ENCODE assay signal across 21 cellular contexts in genomic region chr17:42804918-42805367, GRCh38. TPM values are rescaled to one million over a fixed set of nuclear protein-coding genes. Genes with fewer than 3 reads are reported as not detected.
A peak's percentile ranks its signal among the peaks of the same experiment; 100 is the strongest.
DNase-seq lines count a peak whose midpoint lies in the region; ATAC-seq, FAIRE-seq and TF ChIP-seq lines count a peak whose summit lies in the region.
"Had no signal": no experiment of that assay in that cellular context is flagged by ENCODE, and none has a peak within 500 bp of the region (broad histone marks: within the 10 kb centered on the region; RNA-seq: fewer than 3 reads in every experiment).

No MANE protein-coding gene starts in this region.

- TF ChIP-seq CTCF in LNCaP clone FGC (IDR thresholded peaks at IDR 0.05; ENCODE audit: control insufficient read depth, extremely low read depth, insufficient read depth) (no peak), tibial artery (IDR thresholded peaks at IDR 0.05) (no peak)

- H3K9me3 ChIP-seq in small intestine (ENCODE audit: control insufficient read depth, low read depth) (no peaks in the 10 kb centered on the region), tibial artery (no peaks in the 10 kb centered on the region)
- H3K9me3 ChIP-seq: sigmoid colon, SJSA1, uterus had no signal

- H3K4me1 ChIP-seq in small intestine (ENCODE audit: control insufficient read depth in 2 of 2, insufficient read depth in 1 of 2, low read depth in 1 of 2, low read length in 1 of 2) (peaks cover 2 to 4% of the 10 kb centered on the region in 2 donors), tibial artery (no peaks in the 10 kb centered on the region)
- H3K4me1 ChIP-seq: SJSA1, uterus had no signal

- ATAC-seq in left colon (peak; percentile 54), GM18870 (IDR thresholded peaks at IDR 0.05; ENCODE audit: unreplicated experiment) (no peak)
- ATAC-seq: HCT116, left cardiac atrium had no signal

- no peak overlapping the region for H3K4me3 ChIP-seq in LNCaP clone FGC (ENCODE audit: low read depth, low read length)
- no peak overlapping the region for H3K4me3 ChIP-seq in small intestine (ENCODE audit: low read depth in 1 of 2, low read length in 2 of 2)
- no peak overlapping the region for H3K4me3 ChIP-seq in tibial artery
- H3K4me3 ChIP-seq: sigmoid colon, SJSA1, uterus had no signal

- H3K36me3 ChIP-seq in small intestine (ENCODE audit: control insufficient read depth in 2 of 2, insufficient read depth in 2 of 2, low read length in 2 of 2) = no peaks in the 10 kb centered on the region
- no peaks in the 10 kb centered on the region for H3K36me3 ChIP-seq in tibial artery
- H3K36me3 ChIP-seq: sigmoid colon, uterus had no signal

- FAIRE-seq in small intestine (lab: Jason Lieb, UNC) = no peak
- FAIRE-seq: G401.6 had no signal

- intact Hi-C loops in left colon (cut with DNase I, micrococcal nuclease) (no loop called here), tibial artery (cut with DNase I; ENCODE audit: low total_unique reads) (no loop called here)

- H3K27me3 ChIP-seq in small intestine (ENCODE audit: control insufficient read depth in 2 of 2, insufficient read depth in 2 of 2, low read length in 2 of 2) (no peaks in the 10 kb centered on the region), tibial artery (no peaks in the 10 kb centered on the region)
- H3K27me3 ChIP-seq: sigmoid colon, SJSA1, uterus had no signal

- DNase-seq in LNCaP clone FGC (ENCODE audit: low read depth) = peak; percentile 98
- peak; percentile 59 for DNase-seq in NCI-H748 (lab: John Stamatoyannopoulos, UW; ENCODE audit: unreplicated experiment)
- DNase-seq in left colon = no peak
- DNase-seq in small intestine = peak; percentile 64
- DNase-seq in tibial artery = no peak
- no peak for DNase-seq in NCI-H187 treated with DMSO at 0.1 percent for 48 hours (lab: John Stamatoyannopoulos, UW)
- DNase-seq: activated CD4-positive, CD25-positive, alpha-beta regulatory T cell treated with anti-CD3 and anti-CD28 coated beads, Interleukin-2, amount 50 U/mL, for 72 hours; AML-193; foreskin melanocyte; Karpas-422; left cardiac atrium; NCI-H1092 treated with DMSO at 0.1 percent for 48 hours; occipital lobe; sigmoid colon; uterus had no signal

- WGBS in small intestine, 3 donors = 25 to 78% (median 52%) methylated on average over 1 of the region's 1 CpG

- H3K27ac ChIP-seq in small intestine (ENCODE audit: low read depth in 1 of 2, low read length in 1 of 2) = peak overlapping the region in 1 of 2 donors; percentile 18
- H3K27ac ChIP-seq in tibial artery = no peak overlapping the region
- H3K27ac ChIP-seq: epithelial cell of prostate, SJSA1, uterus had no signal

RNA-seq across cellular contexts. Expression of gene CNTD1, which starts 6.3 kb away (rescaled TPM):
- 1 to 10 TPM; 1.2 to 2.4 TPM for total RNA-seq in left colon
- under 1 TPM in 1 of 3 donors, not detected in 2; 0.52 TPM for polyA plus RNA-seq in small intestine
- total RNA-seq: dermis microvascular lymphatic vessel endothelial cell had no signal

RNA-seq across cellular contexts. Expression of gene COA3, which starts 6.4 kb away (rescaled TPM):
- 100 to 1,000 TPM; 142 to 167 TPM for total RNA-seq in left colon
- 100 to 1,000 TPM; 277 to 317 (median 315) TPM for polyA plus RNA-seq in small intestine

RNA-seq across cellular contexts. Expression of gene BECN1, which starts 19.1 kb away (rescaled TPM):
- total RNA-seq in left colon = 100 to 1,000 TPM; 128 to 150 TPM
- 10 to 100 TPM; 73.5 to 96.8 (median 82.3) TPM for polyA plus RNA-seq in small intestine

RNA-seq across cellular contexts. Expression of gene WNK4, which starts 24.5 kb away (rescaled TPM):
- 10 to 100 TPM; 32.7 to 41.2 TPM for total RNA-seq in left colon
- 1 to 10 TPM in 2 of 3 donors, under 1 TPM in 1; 0.67 to 1.6 (median 1.4) TPM for polyA plus RNA-seq in small intestine
- total RNA-seq: left cardiac atrium, SJSA1 had no signal

RNA-seq across cellular contexts. Expression of gene PSME3, which starts 28.3 kb away (rescaled TPM):
- total RNA-seq in left colon = 100 to 1,000 TPM in 1 of 2 donors, 10 to 100 TPM in 1; 89.7 to 104 TPM
- polyA plus RNA-seq in small intestine = 10 to 100 TPM; 49.9 to 93.0 (median 55.9) TPM

Comparison
In these comparisons a context has a peak if more than half of its experiments do, and no peak if none do; other contexts are left out.
1. DNase-seq: peak in LNCaP clone FGC (single experiment), NCI-H748 (single experiment) and small intestine (single experiment); none in left colon (0 of 2), tibial artery (0 of 2) and NCI-H187 treated with DMSO at 0.1 percent for 48 hours (single experiment).